3 cellular contexts compared by ENCODE assay signal in the genomic region with DNA sequence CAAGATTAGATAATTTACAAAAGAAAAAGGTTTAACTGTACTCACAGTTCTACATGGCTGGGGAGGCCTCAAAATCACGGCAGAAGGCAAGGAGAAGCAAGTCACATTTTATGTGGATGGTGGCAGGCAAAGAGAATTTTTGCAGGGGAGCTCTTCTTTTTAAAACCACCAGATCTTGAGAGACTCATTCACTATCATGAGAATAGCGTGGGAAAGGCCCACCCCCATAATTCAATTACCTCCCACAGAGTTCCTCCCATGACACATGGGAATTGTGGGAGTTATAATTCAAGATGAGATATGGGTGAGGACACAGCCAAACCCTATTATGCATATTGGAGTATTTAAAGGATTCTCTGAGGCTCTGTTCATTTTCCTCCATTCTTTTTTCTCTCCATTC.
"Had no signal": no experiment of that assay in that cellular context is flagged by ENCODE, and none has a peak within 500 bp of the region (broad histone marks: within the 10 kb centered on the region; RNA-seq: fewer than 3 reads in every experiment).

No MANE protein-coding gene starts in this region.

- ATAC-seq: GM12878 had no signal

- DNase-seq: GDM1, GF-D8 had no signal

- H3K4me3 ChIP-seq: GM12878 had no signal
